18 cellular contexts compared by ENCODE assay signal in the genomic region with DNA sequence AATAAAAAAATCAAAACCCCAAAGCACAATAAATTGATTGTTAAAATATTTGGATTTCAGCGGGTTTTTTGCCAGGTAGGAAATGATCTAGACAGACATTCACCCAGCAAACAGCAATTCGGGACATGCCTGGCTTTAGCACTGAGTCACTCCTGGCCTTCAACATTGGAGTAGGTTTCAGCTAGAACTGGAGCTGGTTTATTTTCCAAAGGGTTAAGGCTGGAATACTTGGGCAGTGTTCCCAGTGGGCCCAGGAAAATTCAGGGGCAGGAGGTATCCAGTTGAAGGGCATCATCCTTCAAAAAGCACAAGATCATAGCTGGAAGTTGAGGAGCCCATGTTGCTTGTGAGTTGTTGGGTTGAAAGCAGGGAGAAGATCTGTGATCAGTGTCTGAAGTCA. TPM values are rescaled to one million over a fixed set of nuclear protein-coding genes. Genes with fewer than 3 reads are reported as not detected.
DNase-seq lines count a peak whose midpoint lies in the region; ATAC-seq and TF ChIP-seq lines count a peak whose summit lies in the region.
"Had no signal": no experiment of that assay in that cellular context is flagged by ENCODE, and none has a peak within 500 bp of the region (broad histone marks: within the 10 kb centered on the region; RNA-seq: fewer than 3 reads in every experiment).

No MANE protein-coding gene starts in this region.

- H2AK9ac ChIP-seq in IMR-90 (replicated peaks; ENCODE audit: low read depth, low read length, poor library complexity): no peak overlapping the region

- H3K4me2 ChIP-seq in IMR-90 (ENCODE audit: low read depth, low read length): no peak overlapping the region

- peak overlapping the region; percentile 54; the same call in 1 of the 2 replicates for H3K27ac ChIP-seq in IMR-90 (ENCODE audit: insufficient read depth, low read length)
- H3K27ac ChIP-seq: left lung had no signal

- H3K36me3 Mint-ChIP-seq in mesothelial cell of epicardium: peaks cover 18% of the 10 kb centered on the region

- H3K4me3 ChIP-seq in IMR-90 (ENCODE audit: insufficient read depth, low read depth, low read length): no peak overlapping the region
- H3K4me3 ChIP-seq: heart left ventricle, left lung had no signal

- peaks cover 6% of the 10 kb centered on the region; the same call in 1 of the 2 replicates for H3K9me1 ChIP-seq in IMR-90 (ENCODE audit: insufficient read depth, low read length)

- peaks cover 39% of the 10 kb centered on the region for H3K4me1 Mint-ChIP-seq in mesothelial cell of epicardium

- no peak for TF ChIP-seq POLR2A in IMR-90 (IDR thresholded peaks at IDR 0.05; ENCODE audit: low read depth, low read length)

- peak; percentile 28 for DNase-seq in A172 (ENCODE audit: low spot score)
- DNase-seq in IMR-90: peak; percentile 65
- DNase-seq in dermis blood vessel endothelial cell: peak; percentile 38
- no peak for DNase-seq in mesothelial cell of epicardium (ENCODE audit: low spot score in 2 of 2, unreplicated experiment in 2 of 2)
- no peak for DNase-seq in DMS153 treated with DMSO at 0.1 percent for 48 hours (lab: John Stamatoyannopoulos, UW; ENCODE audit: unreplicated experiment)
- DNase-seq in OCI-M2 (lab: John Stamatoyannopoulos, UW; ENCODE audit: unreplicated experiment): no peak
- no peak for DNase-seq in hippocampal formation (lab: John Stamatoyannopoulos, UW)
- no peak for DNase-seq in NCI-H345 (lab: John Stamatoyannopoulos, UW)
- DNase-seq: effector memory CD8-positive, alpha-beta T cell; HCEC 1CT; heart left ventricle; left lung; NCI-H1930; stimulated activated naive CD4-positive, alpha-beta T cell treated with Interleukin-2 at 50 U/mL for 16 hours; T1000 had no signal

- H2BK20ac ChIP-seq in IMR-90 (ENCODE audit: low read depth, low read length): no peak overlapping the region

- H2BK5ac ChIP-seq in IMR-90 (ENCODE audit: low read depth, low read length, poor library complexity, severe bottlenecking): no peak overlapping the region

- H3K27me3 Mint-ChIP-seq in mesothelial cell of epicardium (ENCODE audit: low read depth): no peaks in the 10 kb centered on the region
- H3K27me3 Mint-ChIP-seq: activated CD4-positive, alpha-beta memory T cell treated with anti-CD3 and anti-CD28 coated beads for 36 hours; brain; effector memory CD8-positive, alpha-beta T cell had no signal

- no TSS peak for BruUV-seq in IMR-90 (replicated peaks; lab: Mats Ljungman, UMichigan)

- CTCF ChIA-PET in IMR-90 (lab: Yijun Ruan, JAX): interaction anchor here (1.0 to 3.4 kb wide), 3 partner anchors 56 to 219 kb away, joined by 3 to 14 read pairs (median 11); no protein-coding TSS in a partner anchor

- dilution Hi-C loops in IMR-90 (cut with HindIII; ENCODE audit: low sequenced_read_pairs, unreplicated experiment): no loop called here

- in situ Hi-C loops in IMR-90 (cut with MboI; ENCODE audit: low sequenced_read_pairs): loop anchor here (10.0 to 25.0 kb wide), 2 partner anchors 228 to 860 kb away; no protein-coding TSS in a partner anchor

- H3K9me3 ChIP-seq in IMR-90 (ENCODE audit: control insufficient read depth, insufficient read depth, low read length): no peaks in the 10 kb centered on the region
- H3K9me3 ChIP-seq: heart left ventricle, left lung had no signal

- no peak for TF ChIP-seq RAD21 in IMR-90 (IDR thresholded peaks at IDR 0.05; ENCODE audit: low read length)

- peak; percentile 49; the same call in 1 of the 2 replicates for ATAC-seq in IMR-90 (ENCODE audit: low read depth)
- ATAC-seq: effector memory CD8-positive, alpha-beta T cell had no signal

- peaks cover 7% of the 10 kb centered on the region for H3K36me3 ChIP-seq in IMR-90 (ENCODE audit: control insufficient read depth, insufficient read depth, low read length)

- no peak overlapping the region for H3K9ac ChIP-seq in IMR-90 (ENCODE audit: low read depth, low read length)

- no peak overlapping the region for H4K5ac ChIP-seq in IMR-90 (ENCODE audit: low read depth, low read length)

- no peaks in the 10 kb centered on the region; the same call in 1 of the 2 replicates for H3K27me3 ChIP-seq in IMR-90 (ENCODE audit: control insufficient read depth, insufficient read depth, low read length)
- H3K27me3 ChIP-seq: heart left ventricle, left lung had no signal

- POLR2A ChIA-PET in IMR-90 (lab: Charles Lee; ENCODE audit: unreplicated experiment): no interaction called here

- H3K56ac ChIP-seq in IMR-90 (ENCODE audit: extremely low read depth, insufficient read depth, low read length): no peak overlapping the region

- no peak overlapping the region for H3K23ac ChIP-seq in IMR-90 (ENCODE audit: low read depth, low read length)

- H3K27ac Mint-ChIP-seq in mesothelial cell of epicardium: peak overlapping the region; percentile 98

- H4K20me1 ChIP-seq in IMR-90 (ENCODE audit: insufficient read depth, low read length): peaks cover 4% of the 10 kb centered on the region; the same call in 1 of the 2 replicates

- intact Hi-C loops in IMR-90 (cut with micrococcal nuclease): loop anchor here (5.0 kb wide), 3 partner anchors 40 to 760 kb away; no protein-coding TSS in a partner anchor

- H3K4me3 Mint-ChIP-seq in mesothelial cell of epicardium: no peak overlapping the region
- H3K4me3 Mint-ChIP-seq: activated CD4-positive, alpha-beta memory T cell treated with anti-CD3 and anti-CD28 coated beads for 36 hours; brain had no signal

- H3K4me1 ChIP-seq in IMR-90 (ENCODE audit: control insufficient read depth, insufficient read depth, low read length): peaks cover 15% of the 10 kb centered on the region
- H3K4me1 ChIP-seq: left lung had no signal

- no peak overlapping the region for H4K8ac ChIP-seq in IMR-90 (ENCODE audit: low read depth in 2 of 2, low read length in 2 of 2)

- H2BK15ac ChIP-seq in IMR-90 (ENCODE audit: low read depth, low read length): no peak overlapping the region

- H3K9me3 Mint-ChIP-seq in mesothelial cell of epicardium: no peaks in the 10 kb centered on the region
- H3K9me3 Mint-ChIP-seq: activated CD4-positive, alpha-beta memory T cell treated with anti-CD3 and anti-CD28 coated beads for 36 hours; activated T-helper 2 cell treated with anti-CD3 and anti-CD28 coated beads, Interferon-gamma antibody, Interleukin-2, Interleukin-4, amounts not matched to agents 10 μg/mL and 5 μg/mL and 100 μg/mL, durations not matched to agents 14 hours and 24 hours and 36 hours; brain; effector memory CD8-positive, alpha-beta T cell had no signal

- no peak overlapping the region for H4K91ac ChIP-seq in IMR-90 (ENCODE audit: insufficient read depth, low read depth, low read length)

- WGBS in IMR-90 (ENCODE audit: extremely low coverage in 2 of 2, insufficient read length in 1 of 2), 2 experiments: no CpG with 5 or more reads among the region's 2 CpGs

- peak overlapping the region; percentile 16; the same call in 1 of the 2 replicates for H2BK120ac ChIP-seq in IMR-90 (ENCODE audit: low read depth, low read length)

- TF ChIP-seq CTCF in IMR-90 (conservative IDR thresholded peaks at IDR 0.05; ENCODE audit: low read depth, low read length) (no peak), mesothelial cell of epicardium (IDR thresholded peaks at IDR 0.05; ENCODE audit: unreplicated experiment) (no peak)

- no peak overlapping the region for H3K18ac ChIP-seq in IMR-90 (ENCODE audit: low read depth, low read length)

- H3K4ac ChIP-seq in IMR-90 (ENCODE audit: low read depth, low read length): peak overlapping the region; percentile 5; the same call in 1 of the 2 replicates

- H2AK5ac ChIP-seq in IMR-90 (ENCODE audit: low read depth, low read length): no peak overlapping the region

- H3K79me1 ChIP-seq in IMR-90 (ENCODE audit: low read depth in 1 of 2, low read length in 2 of 2): peaks cover 0 to 7% of the 10 kb centered on the region in 2 experiments; a peak in 2 of 4 replicates

- H2AFZ ChIP-seq in IMR-90 (replicated peaks; ENCODE audit: low read length, poor library complexity): no peak overlapping the region

- no peak overlapping the region for H3K14ac ChIP-seq in IMR-90 (replicated peaks; ENCODE audit: low read depth, low read length)

TF ChIP-seq in IMR-90, 13 proteins besides CTCF, POLR2A, EP300 and RAD21 (continues in another document):
- TF ChIP-seq MXI1 (IDR thresholded peaks at IDR 0.05; ENCODE audit: borderline replicate concordance, low read depth, low read length): no peak
- no peak for TF ChIP-seq MAFK (IDR thresholded peaks at IDR 0.05; ENCODE audit: low read depth, low read length)
- no peak for TF ChIP-seq CEBPB (IDR thresholded peaks at IDR 0.05; ENCODE audit: low read depth, low read length)
- no peak for TF ChIP-seq RFX5 (IDR thresholded peaks at IDR 0.05; ENCODE audit: low read depth, low read length)
- no peak for TF ChIP-seq FOS (IDR thresholded peaks at IDR 0.05; ENCODE audit: low read depth, low read length)
- no peak for TF ChIP-seq CHD1 (IDR thresholded peaks at IDR 0.05; ENCODE audit: low read depth, low read length)
- TF ChIP-seq, protein P1, sequence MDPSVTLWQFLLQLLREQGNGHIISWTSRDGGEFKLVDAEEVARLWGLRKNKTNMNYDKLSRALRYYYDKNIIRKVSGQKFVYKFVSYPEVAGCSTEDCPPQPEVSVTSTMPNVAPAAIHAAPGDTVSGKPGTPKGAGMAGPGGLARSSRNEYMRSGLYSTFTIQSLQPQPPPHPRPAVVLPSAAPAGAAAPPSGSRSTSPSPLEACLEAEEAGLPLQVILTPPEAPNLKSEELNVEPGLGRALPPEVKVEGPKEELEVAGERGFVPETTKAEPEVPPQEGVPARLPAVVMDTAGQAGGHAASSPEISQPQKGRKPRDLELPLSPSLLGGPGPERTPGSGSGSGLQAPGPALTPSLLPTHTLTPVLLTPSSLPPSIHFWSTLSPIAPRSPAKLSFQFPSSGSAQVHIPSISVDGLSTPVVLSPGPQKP (IDR thresholded peaks at IDR 0.05; ENCODE audit: borderline replicate concordance, low read depth, low read length): no peak
- TF ChIP-seq SMC3 (IDR thresholded peaks at IDR 0.05; ENCODE audit: low read depth, low read length): no peak
- TF ChIP-seq NFE2L2 (IDR thresholded peaks at IDR 0.05; ENCODE audit: low read depth, low read length): no peak
- no peak for TF ChIP-seq BHLHE40 (IDR thresholded peaks at IDR 0.05; ENCODE audit: low read depth, low read length)

RNA-seq across cellular contexts. Expression of a gene that starts 41.0 kb away (rescaled TPM):
- 14.7 and 21.1 TPM in 2 replicates for total RNA-seq in A172 (2014; rRNA removed; shearing (Covaris generic))
- total RNA-seq in IMR-90 (2012; rRNA removed) (7.0 and 11.1 TPM in 2 replicates), dermis blood vessel endothelial cell (6.2 and 7.3 TPM in 2 replicates), mesothelial cell of epicardium (24.4 to 25.4 TPM (median 24.7 TPM) in 3 replicates)
- 9.4 and 9.7 TPM in 2 replicates for polyA plus RNA-seq in IMR-90 (2012; rRNA removed)
- polyA plus RNA-seq in IMR-90 (2012; cell fraction: cytosol; rRNA removed): 1.9 and 5.2 TPM in 2 replicates
- polyA plus RNA-seq in IMR-90 (2012; cell fraction: nucleus; rRNA removed; ENCODE audit: low replicate concordance): 1.9 and 14.5 TPM in 2 replicates

RNA-seq across cellular contexts. Expression of a gene that starts 42.9 kb away (rescaled TPM):
- 260 and 261 TPM in 2 replicates for total RNA-seq in A172 (2014; rRNA removed; shearing (Covaris generic))
- total RNA-seq in IMR-90 (2012; rRNA removed): 132 and 147 TPM in 2 replicates
- 116 and 149 TPM in 2 replicates for polyA plus RNA-seq in IMR-90 (2012; rRNA removed)
- polyA plus RNA-seq in IMR-90 (2012; cell fraction: cytosol; rRNA removed): 44.7 and 152 TPM in 2 replicates
- polyA plus RNA-seq in IMR-90 (2012; cell fraction: nucleus; rRNA removed; ENCODE audit: low replicate concordance): 23.9 and 112 TPM in 2 replicates
- 79.8 and 113 TPM in 2 replicates for total RNA-seq in dermis blood vessel endothelial cell
- total RNA-seq in mesothelial cell of epicardium: 221 to 229 TPM (median 225 TPM) in 3 replicates

Comparison
In these comparisons a context has a peak if more than half of its experiments do, and no peak if none do; other contexts are left out.
1. DNase-seq: peak in A172 (single experiment), IMR-90 (single experiment) and dermis blood vessel endothelial cell (single experiment); none in mesothelial cell of epicardium (0 of 2), DMS153 treated with DMSO at 0.1 percent for 48 hours (single experiment), OCI-M2 (single experiment), hippocampal formation (0 of 2) and NCI-H345 (single experiment).